Comparison of ENCODE assay signal across 26 cellular contexts in genomic region chr9:87534957-87535356, GRCh38.
"Had no signal": no experiment of that assay in that cellular context is flagged by ENCODE, and none has a peak within 500 bp of the region (broad histone marks: within the 10 kb centered on the region; RNA-seq: fewer than 3 reads in every experiment).

No MANE protein-coding gene starts in this region.

- H3K9me3 ChIP-seq: gastroesophageal sphincter, heart right ventricle, right lobe of liver, thoracic aorta, tibial nerve, upper lobe of left lung had no signal

- H3K4me3 ChIP-seq: gastroesophageal sphincter, heart right ventricle, neural progenitor cell, right lobe of liver, thoracic aorta, tibial nerve, upper lobe of left lung had no signal

- H3K9me3 Mint-ChIP-seq: endodermal cell; immature natural killer cell; naive thymus-derived CD4-positive, alpha-beta T cell; nephron; neural progenitor cell; stimulated activated naive B cell treated with anti-CD40 and anti-IgM and Interleukin-4, amounts not matched to agents 10 μg/mL and 1 μg/mL and 100 μg/mL, for 72 hours; stimulated activated naive CD8-positive, alpha-beta T cell treated with anti-CD3 and anti-CD28 coated beads, Interleukin-15, Interleukin-2, amounts not matched to agents 100 ng/mL and 50 ng/mL, for 24 hours had no signal

- H3K4me1 ChIP-seq: parathyroid adenoma had no signal

- H3K9ac ChIP-seq: neural progenitor cell, parathyroid adenoma had no signal

- H2AFZ ChIP-seq: neural progenitor cell, parathyroid adenoma had no signal

- H3K36me3 Mint-ChIP-seq: immature natural killer cell; naive thymus-derived CD4-positive, alpha-beta T cell; neural progenitor cell; stimulated activated naive B cell treated with anti-CD40 and anti-IgM and Interleukin-4, amounts not matched to agents 10 μg/mL and 1 μg/mL and 100 μg/mL, for 72 hours had no signal

- H3K27me3 ChIP-seq: gastroesophageal sphincter, heart right ventricle, neural progenitor cell, right lobe of liver, tibial nerve, upper lobe of left lung had no signal

- DNase-seq: effector CD8-positive, alpha-beta T cell; endodermal cell; foreskin fibroblast; heart right ventricle; hippocampal formation; immature natural killer cell; mesenchymal stem cell; midbrain; naive thymus-derived CD4-positive, alpha-beta T cell; right lobe of liver; small intestine; stimulated activated CD4-positive, alpha-beta T cell treated with anti-CD3 and anti-CD28 coated beads, Interleukin-15, amount 100 ng/mL, for 24 hours; stimulated activated CD4-positive, alpha-beta T cell treated with anti-CD3 and anti-CD28 coated beads, Interleukin-2, amount 100 ng/mL, for 48 hours; stimulated activated naive B cell treated with anti-CD40 and anti-IgM and Interleukin-4, amounts not matched to agents 10 μg/mL and 1 μg/mL and 100 μg/mL, for 72 hours; upper lobe of left lung had no signal

- H3K27ac ChIP-seq: epithelial cell of prostate, heart right ventricle, neural progenitor cell, parathyroid adenoma, right lobe of liver, thoracic aorta, tibial nerve, upper lobe of left lung had no signal

- H3K4me3 Mint-ChIP-seq: endodermal cell; immature natural killer cell; naive thymus-derived CD4-positive, alpha-beta T cell; nephron; neural progenitor cell; stimulated activated naive B cell treated with anti-CD40 and anti-IgM and Interleukin-4, amounts not matched to agents 10 μg/mL and 1 μg/mL and 100 μg/mL, for 72 hours; stimulated activated naive CD8-positive, alpha-beta T cell treated with anti-CD3 and anti-CD28 coated beads, Interleukin-15, Interleukin-2, amounts not matched to agents 100 ng/mL and 50 ng/mL, for 24 hours had no signal

- H3K79me2 ChIP-seq: parathyroid adenoma had no signal

- H3K27ac Mint-ChIP-seq: endodermal cell; immature natural killer cell; nephron; neural progenitor cell; stimulated activated naive B cell treated with anti-CD40 and anti-IgM and Interleukin-4, amounts not matched to agents 10 μg/mL and 1 μg/mL and 100 μg/mL, for 72 hours; stimulated activated naive CD8-positive, alpha-beta T cell treated with anti-CD3 and anti-CD28 coated beads, Interleukin-15, Interleukin-2, amounts not matched to agents 100 ng/mL and 50 ng/mL, for 24 hours had no signal

- H3K36me3 ChIP-seq: heart right ventricle, neural progenitor cell, right lobe of liver, thoracic aorta, tibial nerve, upper lobe of left lung had no signal

- H3K27me3 Mint-ChIP-seq: naive thymus-derived CD4-positive, alpha-beta T cell; progenitor cell of endocrine pancreas; stimulated activated naive CD8-positive, alpha-beta T cell treated with anti-CD3 and anti-CD28 coated beads, Interleukin-15, Interleukin-2, amounts not matched to agents 100 ng/mL and 50 ng/mL, for 24 hours had no signal

- ATAC-seq: esophagus mucosa, gastroesophageal sphincter, heart right ventricle, left lobe of liver, right lobe of liver had no signal

- H3K4me2 ChIP-seq: neural progenitor cell had no signal
